Comparison of ENCODE assay signal across 17 cellular contexts in genomic region chr9:91234523-91234922, GRCh38.
"Had no signal": no experiment of that assay in that cellular context is flagged by ENCODE, and none has a peak within 500 bp of the region (broad histone marks: within the 10 kb centered on the region; RNA-seq: fewer than 3 reads in every experiment).

No MANE protein-coding gene starts in this region.

- H3K27ac Mint-ChIP-seq: activated CD4-positive, alpha-beta memory T cell treated with anti-CD3 and anti-CD28 coated beads for 36 hours; stimulated activated naive CD8-positive, alpha-beta T cell treated with anti-CD3 and anti-CD28 coated beads, Interleukin-15, Interleukin-2, amounts not matched to agents 100 ng/mL and 50 ng/mL, for 24 hours; T-helper 1 cell treated with Interleukin-12 subunit alpha and Interleukin-12 subunit beta and Interleukin-4 antibody, amounts not matched to agents 30 μg/mL and 1 μg/mL, for 36 hours had no signal

- H3K36me3 ChIP-seq: gastroesophageal sphincter, left ventricle myocardium inferior, ovary, upper lobe of right lung had no signal

- H3K27ac ChIP-seq: body of pancreas, coronary artery, gastroesophageal sphincter, left ventricle myocardium inferior, ovary, upper lobe of right lung had no signal

- H3K4me3 ChIP-seq: body of pancreas, coronary artery, gastroesophageal sphincter, left ventricle myocardium inferior, ovary, upper lobe of right lung had no signal

- H3K27me3 ChIP-seq: body of pancreas, gastroesophageal sphincter, ovary, upper lobe of right lung had no signal

- H3K9me3 ChIP-seq: body of pancreas, gastroesophageal sphincter, left ventricle myocardium inferior, ovary, upper lobe of right lung had no signal

- H3K27me3 Mint-ChIP-seq: activated CD4-positive, alpha-beta memory T cell treated with anti-CD3 and anti-CD28 coated beads for 36 hours; stimulated activated naive CD8-positive, alpha-beta T cell treated with anti-CD3 and anti-CD28 coated beads, Interleukin-15, Interleukin-2, amounts not matched to agents 100 ng/mL and 50 ng/mL, for 24 hours had no signal

- H3K4me1 ChIP-seq: body of pancreas, gastroesophageal sphincter, left ventricle myocardium inferior, upper lobe of right lung had no signal

- DNase-seq: activated CD4-positive, alpha-beta memory T cell treated with anti-CD3 and anti-CD28 coated beads for 36 hours; activated CD8-positive, alpha-beta memory T cell treated with anti-CD3 and anti-CD28 coated beads, Interleukin-2, amount 50 U/mL, for 4 hours; activated naive CD4-positive, alpha-beta T cell treated with anti-CD3 and anti-CD28 coated beads, Interleukin-2, amount 50 U/mL, for 16 hours; body of pancreas; central memory CD4-positive, alpha-beta T cell; effector memory CD4-positive, alpha-beta T cell; left ventricle myocardium inferior; mesendoderm; ovary; stimulated activated CD4-positive, alpha-beta T cell treated with anti-CD3 and anti-CD28 coated beads, Interleukin-15, amount 100 ng/mL, for 24 hours; stimulated activated CD4-positive, alpha-beta T cell treated with anti-CD3 and anti-CD28 coated beads, Interleukin-4, amount 100 ng/mL, for 24 hours; upper lobe of right lung had no signal

- H3K4me3 Mint-ChIP-seq: activated CD4-positive, alpha-beta memory T cell treated with anti-CD3 and anti-CD28 coated beads for 36 hours; activated T-helper 1 cell treated with anti-CD3 and anti-CD28 coated beads, Interleukin-12 subunit alpha, Interleukin-12 subunit beta, Interleukin-2, Interleukin-4 antibody, amounts not matched to agents 30 ng/mL and 10 ng/mL and 1 ng/mL, durations not matched to agents 14 hours and 24 hours and 36 hours; stimulated activated naive CD8-positive, alpha-beta T cell treated with anti-CD3 and anti-CD28 coated beads, Interleukin-15, Interleukin-2, amounts not matched to agents 100 ng/mL and 50 ng/mL, for 24 hours; T-helper 1 cell treated with Interleukin-12 subunit alpha and Interleukin-12 subunit beta and Interleukin-4 antibody, amounts not matched to agents 30 μg/mL and 1 μg/mL, for 36 hours had no signal

- H3K9me3 Mint-ChIP-seq: activated CD4-positive, alpha-beta memory T cell treated with anti-CD3 and anti-CD28 coated beads for 36 hours; stimulated activated naive CD8-positive, alpha-beta T cell treated with anti-CD3 and anti-CD28 coated beads, Interleukin-15, Interleukin-2, amounts not matched to agents 100 ng/mL and 50 ng/mL, for 24 hours; T-helper 1 cell treated with Interleukin-12 subunit alpha and Interleukin-12 subunit beta and Interleukin-4 antibody, amounts not matched to agents 30 μg/mL and 1 μg/mL, for 36 hours had no signal
